In the genomic region with DNA sequence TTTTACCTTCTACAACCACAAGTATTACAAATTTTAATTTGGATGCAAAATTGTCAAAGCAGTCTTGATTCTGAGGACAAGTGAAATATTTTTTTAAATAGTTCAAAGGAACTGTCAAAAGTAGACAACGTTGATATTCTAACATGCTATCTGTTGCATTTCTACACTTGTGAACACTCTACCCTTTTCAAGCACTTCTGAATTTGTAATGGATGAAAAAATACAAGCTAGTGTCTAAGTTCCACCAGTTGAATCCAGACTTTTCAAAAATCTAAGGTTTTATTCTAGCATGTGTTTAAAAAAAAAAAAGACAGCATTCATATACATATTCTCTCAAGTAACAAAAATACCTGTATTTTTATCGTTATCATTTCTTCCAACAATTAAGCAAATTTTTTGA, we compare ENCODE assay signal across 8 cellular contexts. TPM values are rescaled to one million over a fixed set of nuclear protein-coding genes. Genes with fewer than 3 reads are reported as not detected.
DNase-seq lines count a peak whose midpoint lies in the region; ATAC-seq and TF ChIP-seq lines count a peak whose summit lies in the region.

No MANE protein-coding gene starts in this region.

- TF ChIP-seq CTCF in CD14-positive monocyte (IDR thresholded peaks at IDR 0.05) (no peak), KMS-11 (conservative IDR thresholded peaks at IDR 0.05; ENCODE audit: low read depth, low read length) (no peak), lower leg skin (IDR thresholded peaks at IDR 0.05) (no peak)

- peak overlapping the region in 3 of 7 donors; percentile 51 to 96 (median 78) for H3K27ac Mint-ChIP-seq in CD14-positive monocyte
- H3K27ac Mint-ChIP-seq in dendritic cell treated with granulocyte-macrophage colony-stimulating factor and Interleukin-4, amounts not matched to agents 40 ng/mL and 50 ng/mL, for 4 days: no peak overlapping the region
- no peak overlapping the region for H3K27ac Mint-ChIP-seq in natural killer cell treated with Interleukin-12 subunit alpha and Interleukin-12 subunit beta and Interleukin-15 and Interleukin-18, amount 100 ng/mL, for 72 hours

- peak overlapping the region; percentile 75; the same call in 1 of the 2 replicates for H3K9ac ChIP-seq in KMS-11

- H3K4me2 ChIP-seq in KMS-11: peak overlapping the region; percentile 93

- no peak overlapping the region; the same call in 1 of the 2 replicates for H3K27ac ChIP-seq in KMS-11

- no peaks in the 10 kb centered on the region for H3K27me3 ChIP-seq in KMS-11 (ENCODE audit: insufficient read depth, low read depth)

- no peaks in the 10 kb centered on the region for H3K36me3 ChIP-seq in KMS-11 (ENCODE audit: insufficient read depth)

- WGBS in lower leg skin, 2 donors: 22 to 31% methylated on average over 2 of the region's 2 CpGs

- H3K4me3 ChIP-seq in KMS-11 (IDR thresholded peaks at IDR 0.05; ENCODE audit: insufficient read depth, low read depth, low read length) (peak overlapping the region; percentile 5), lower leg skin (ENCODE audit: low read depth, poor library complexity, severe bottlenecking) (no peak overlapping the region)

- H3K4me1 Mint-ChIP-seq in CD14-positive monocyte: peaks cover 31% of the 10 kb centered on the region
- peaks cover 35% of the 10 kb centered on the region for H3K4me1 Mint-ChIP-seq in dendritic cell treated with granulocyte-macrophage colony-stimulating factor and Interleukin-4, amounts not matched to agents 40 ng/mL and 50 ng/mL, for 4 days (ENCODE audit: low read depth)
- H3K4me1 Mint-ChIP-seq in natural killer cell treated with Interleukin-12 subunit alpha and Interleukin-12 subunit beta and Interleukin-15 and Interleukin-18, amount 100 ng/mL, for 72 hours (ENCODE audit: low read depth in 2 of 2): peaks cover 32 to 40% of the 10 kb centered on the region in 2 donors

- H3K4me3 Mint-ChIP-seq in CD14-positive monocyte: peak overlapping the region; percentile 97 to 99
- H3K4me3 Mint-ChIP-seq in dendritic cell treated with granulocyte-macrophage colony-stimulating factor and Interleukin-4, amounts not matched to agents 40 ng/mL and 50 ng/mL, for 4 days: peak overlapping the region; percentile 61
- peak overlapping the region; percentile 94 for H3K4me3 Mint-ChIP-seq in natural killer cell treated with Interleukin-12 subunit alpha and Interleukin-12 subunit beta and Interleukin-15 and Interleukin-18, amount 100 ng/mL, for 72 hours

- no peak for TF ChIP-seq POLR2A in lower leg skin (IDR thresholded peaks at IDR 0.05)

- H4K20me1 ChIP-seq in KMS-11 (ENCODE audit: insufficient read depth): peaks cover 32% of the 10 kb centered on the region

- no peak for ATAC-seq in natural killer cell treated with Interleukin-12 subunit alpha and Interleukin-12 subunit beta and Interleukin-15 and Interleukin-18, amount 100 ng/mL, for 72 hours
- ATAC-seq in GM18909 (IDR thresholded peaks at IDR 0.05; ENCODE audit: poor library complexity, unreplicated experiment): no peak

- DNase-seq in CD14-positive monocyte (ENCODE audit: low spot score) (no peak), lower leg skin (ENCODE audit: low spot score in 2 of 2) (no peak), SHP77 (lab: John Stamatoyannopoulos, UW) (no peak)
- DNase-seq in natural killer cell treated with Interleukin-12 subunit alpha and Interleukin-12 subunit beta and Interleukin-15 and Interleukin-18, amount 100 ng/mL, for 72 hours (ENCODE audit: low spot score): no peak
- DNase-seq in activated CD4-positive, CD25-positive, alpha-beta regulatory T cell (lab: John Stamatoyannopoulos, UW): no peak

- H2AFZ ChIP-seq in KMS-11 (ENCODE audit: low read depth): no peak overlapping the region

- H3K4me1 ChIP-seq in KMS-11 (ENCODE audit: low read depth, poor library complexity, severe bottlenecking): peaks cover 28% of the 10 kb centered on the region

- intact Hi-C loops in CD14-positive monocyte (cut with micrococcal nuclease) (loop anchor here (5.0 to 10.0 kb wide), 5 partner anchors 41 to 201 kb away; partner anchors contain the start of genes B3GALNT2 (in 2 of the 2), RBM34 (in 1 of the 2), TBCE (in 1 of the 2) and TOMM20 (in 1 of the 2)), lower leg skin (cut with DNase I; ENCODE audit: low total_unique reads) (no loop called here)
- intact Hi-C loops in dendritic cell treated with granulocyte-macrophage colony-stimulating factor and Interleukin-4, amounts not matched to agents 40 ng/mL and 50 ng/mL, for 4 days (cut with micrococcal nuclease): loop anchor here (10.0 kb wide), 1 partner anchor 89 kb away; no protein-coding TSS in a partner anchor

- peaks cover 86% of the 10 kb centered on the region for H3K79me2 ChIP-seq in KMS-11 (ENCODE audit: insufficient read depth, low read depth)

- no peaks in the 10 kb centered on the region for H3K9me3 Mint-ChIP-seq in CD14-positive monocyte
- no peaks in the 10 kb centered on the region for H3K9me3 Mint-ChIP-seq in dendritic cell treated with granulocyte-macrophage colony-stimulating factor and Interleukin-4, amounts not matched to agents 40 ng/mL and 50 ng/mL, for 4 days
- no peaks in the 10 kb centered on the region for H3K9me3 Mint-ChIP-seq in natural killer cell treated with Interleukin-12 subunit alpha and Interleukin-12 subunit beta and Interleukin-15 and Interleukin-18, amount 100 ng/mL, for 72 hours

- H3K27me3 Mint-ChIP-seq in CD14-positive monocyte (ENCODE audit: low read depth in 3 of 3): peaks cover 0 to 2% (median 0%) of the 10 kb centered on the region in 3 donors
- H3K27me3 Mint-ChIP-seq in dendritic cell treated with granulocyte-macrophage colony-stimulating factor and Interleukin-4, amounts not matched to agents 40 ng/mL and 50 ng/mL, for 4 days: no peaks in the 10 kb centered on the region
- H3K27me3 Mint-ChIP-seq in natural killer cell treated with Interleukin-12 subunit alpha and Interleukin-12 subunit beta and Interleukin-15 and Interleukin-18, amount 100 ng/mL, for 72 hours: no peaks in the 10 kb centered on the region

- peaks cover 17 to 19% of the 10 kb centered on the region in 2 donors for H3K36me3 Mint-ChIP-seq in CD14-positive monocyte
- peaks cover 44% of the 10 kb centered on the region for H3K36me3 Mint-ChIP-seq in dendritic cell treated with granulocyte-macrophage colony-stimulating factor and Interleukin-4, amounts not matched to agents 40 ng/mL and 50 ng/mL, for 4 days (ENCODE audit: low read depth)
- H3K36me3 Mint-ChIP-seq in natural killer cell treated with Interleukin-12 subunit alpha and Interleukin-12 subunit beta and Interleukin-15 and Interleukin-18, amount 100 ng/mL, for 72 hours: peaks cover 15% of the 10 kb centered on the region

RNA-seq across cellular contexts. Expression of gene ARID4B, which starts 2.1 kb away (rescaled TPM):
- 10 to 100 TPM in 1 of 2 donors, 1 to 10 TPM in 1; 9.3 to 15.4 TPM for polyA plus RNA-seq in CD14-positive monocyte
- total RNA-seq in natural killer cell treated with Interleukin-12 subunit alpha and Interleukin-12 subunit beta and Interleukin-15 and Interleukin-18, amount 100 ng/mL, for 72 hours: 10 to 100 TPM; 74.2 to 79.2 TPM
- total RNA-seq in lower leg skin: 10 to 100 TPM; 23.6 to 37.9 (median 33.0) TPM

RNA-seq across cellular contexts. Expression of gene GGPS1, which starts 2.5 kb away (rescaled TPM):
- polyA plus RNA-seq in CD14-positive monocyte: 10 to 100 TPM; 45.8 to 53.0 TPM
- 10 to 100 TPM; 19.0 to 23.7 TPM for total RNA-seq in natural killer cell treated with Interleukin-12 subunit alpha and Interleukin-12 subunit beta and Interleukin-15 and Interleukin-18, amount 100 ng/mL, for 72 hours
- total RNA-seq in lower leg skin: 10 to 100 TPM; 21.7 to 32.5 (median 28.9) TPM

RNA-seq across cellular contexts. Expression of gene TBCE, which starts 41.4 kb away (rescaled TPM):
- polyA plus RNA-seq in CD14-positive monocyte: 10 to 100 TPM; 15.4 to 19.4 TPM
- total RNA-seq in natural killer cell treated with Interleukin-12 subunit alpha and Interleukin-12 subunit beta and Interleukin-15 and Interleukin-18, amount 100 ng/mL, for 72 hours: 10 to 100 TPM; 34.0 to 40.9 TPM
- 10 to 100 TPM; 12.0 to 35.8 (median 17.0) TPM for total RNA-seq in lower leg skin
